ENCODE assay signal across 15 cellular contexts in the genomic region with DNA sequence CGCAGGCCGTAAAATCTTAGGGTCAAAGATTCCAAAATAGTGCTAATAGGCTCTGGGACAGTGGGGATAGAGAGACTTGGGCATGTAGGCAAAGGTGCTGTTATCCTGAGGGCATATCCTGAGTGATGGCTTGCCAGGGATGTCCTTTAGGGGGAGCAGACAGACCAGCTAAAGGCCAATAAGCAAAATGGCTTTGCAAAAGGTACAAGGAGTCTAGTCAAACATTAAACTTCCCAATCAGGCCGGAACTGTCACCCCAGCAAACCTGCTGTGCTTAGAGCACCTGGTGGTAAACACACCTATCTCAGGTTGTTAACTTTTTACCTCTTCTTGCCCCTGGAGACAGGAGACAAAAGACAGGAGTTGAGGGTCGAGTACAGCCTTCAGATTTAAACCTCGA. TPM values are rescaled to one million over a fixed set of nuclear protein-coding genes. Genes with fewer than 3 reads are reported as not detected.
A peak's percentile ranks its signal among the peaks of the same experiment; 100 is the strongest.
DNase-seq lines count a peak whose midpoint lies in the region; ATAC-seq and TF ChIP-seq lines count a peak whose summit lies in the region.
"Had no signal": no experiment of that assay in that cellular context is flagged by ENCODE, and none has a peak within 500 bp of the region (broad histone marks: within the 10 kb centered on the region; RNA-seq: fewer than 3 reads in every experiment).

No MANE protein-coding gene starts in this region.

- H4K20me1 ChIP-seq in SK-N-SH (ENCODE audit: insufficient read depth) = no peaks in the 10 kb centered on the region
- H4K20me1 ChIP-seq in hepatocyte (ENCODE audit: insufficient read depth, poor library complexity, severe bottlenecking) = no peaks in the 10 kb centered on the region
- H4K20me1 ChIP-seq in Karpas-422 (ENCODE audit: insufficient read depth, low read depth, low read length) = no peaks in the 10 kb centered on the region

- H3K4me1 ChIP-seq in SK-N-SH (ENCODE audit: control insufficient read depth in 1 of 2, insufficient read depth in 2 of 2, low read depth in 1 of 2, low read length in 1 of 2) (peaks cover 0 to 9% of the 10 kb centered on the region in 2 experiments; a peak in 1 of 4 replicates), hepatocyte (ENCODE audit: insufficient read depth) (peaks cover 6% of the 10 kb centered on the region), Karpas-422 (ENCODE audit: low read length) (no peaks in the 10 kb centered on the region)
- H3K4me1 ChIP-seq: gastrocnemius medialis had no signal

- no peak overlapping the region for H3K27ac Mint-ChIP-seq in T-cell
- H3K27ac Mint-ChIP-seq: activated CD4-positive, alpha-beta T cell treated with anti-CD3 and anti-CD28 coated beads for 36 hours had no signal

- 63% methylated on average over 5 of the region's 5 CpGs for WGBS in SK-N-SH (ENCODE audit: low lambda C conversion rate)
- WGBS in hepatocyte (ENCODE audit: low lambda C conversion rate, missing lambda C conversion rate) = 54% methylated on average over 5 of the region's 5 CpGs

- H3K27ac ChIP-seq in SK-N-SH (ENCODE audit: low read depth in 2 of 2, low read length in 1 of 2) = no peak overlapping the region
- peak overlapping the region; percentile 51 for H3K27ac ChIP-seq in hepatocyte
- H3K27ac ChIP-seq in Karpas-422 (ENCODE audit: low read length) = no peak overlapping the region
- H3K27ac ChIP-seq: gastrocnemius medialis had no signal

- no peak overlapping the region for H3K9ac ChIP-seq in SK-N-SH
- no peak overlapping the region for H3K9ac ChIP-seq in Karpas-422 (ENCODE audit: low read length)

- CTCF ChIA-PET in SK-N-SH (lab: Yijun Ruan, JAX) (interaction anchor here (1.3 to 2.2 kb wide), 3 partner anchors 29 to 113 kb away, joined by 3 to 6 read pairs (median 4); no protein-coding TSS in a partner anchor), T-cell (lab: Charles Lee) (no interaction called here)

- peak; percentile 36 for TF ChIP-seq CTCF in HFF-Myc (IDR thresholded peaks at IDR 0.05; ENCODE audit: low read depth, low read length, missing control alignments)
- TF ChIP-seq CTCF in SK-N-SH (IDR thresholded peaks at IDR 0.05) = peak; percentile 28; the same call in 1 of the 2 replicates
- peak; percentile 52 for TF ChIP-seq CTCF in hepatocyte (IDR thresholded peaks at IDR 0.05; ENCODE audit: poor library complexity)

- H3K36me3 Mint-ChIP-seq in T-cell = no peaks in the 10 kb centered on the region

- H3K36me3 ChIP-seq in SK-N-SH (replicated peaks in 1 of 2; ENCODE audit: control insufficient read depth in 1 of 2, insufficient read depth in 2 of 2, low read length in 1 of 2) = no peaks in the 10 kb centered on the region
- H3K36me3 ChIP-seq in hepatocyte (replicated peaks; ENCODE audit: insufficient read depth, low read depth) = no peaks in the 10 kb centered on the region
- no peaks in the 10 kb centered on the region for H3K36me3 ChIP-seq in Karpas-422 (ENCODE audit: insufficient read depth, low read length)
- H3K36me3 ChIP-seq: gastrocnemius medialis had no signal

- DNase-seq in HFF-Myc (ENCODE audit: extremely low read depth, low read depth) = no peak
- DNase-seq in SK-N-SH = no peak
- DNase-seq in hepatocyte (ENCODE audit: low spot score) = peak; percentile 74
- peak; percentile 53 for DNase-seq in pons (ENCODE audit: low spot score)
- DNase-seq in T-cell = no peak
- no peak for DNase-seq in COLO829 (ENCODE audit: low spot score)
- no peak for DNase-seq in A172 (ENCODE audit: low spot score)
- DNase-seq in Karpas-422 = no peak
- DNase-seq: activated CD4-positive, alpha-beta T cell treated with anti-CD3 and anti-CD28 coated beads for 36 hours; activated gamma-delta T cell; DMS79; gastrocnemius medialis; NCI-H2081; Right ventricle myocardium superior had no signal

- no peak for TF ChIP-seq EP300 in SK-N-SH (IDR thresholded peaks at IDR 0.05; ENCODE audit: borderline replicate concordance in 1 of 2, low read depth in 1 of 2, low read length in 1 of 2)

- H3K4me2 ChIP-seq in SK-N-SH = no peak overlapping the region
- H3K4me2 ChIP-seq in hepatocyte = peak overlapping the region; percentile 63
- no peak overlapping the region for H3K4me2 ChIP-seq in Karpas-422 (ENCODE audit: low read depth, low read length, poor library complexity, severe bottlenecking)

- H3F3A ChIP-seq in SK-N-SH (replicated peaks; ENCODE audit: insufficient read depth) = no peaks in the 10 kb centered on the region

- H3K9me3 Mint-ChIP-seq in T-cell = no peaks in the 10 kb centered on the region

- no peaks in the 10 kb centered on the region for H3K4me1 Mint-ChIP-seq in T-cell
- H3K4me1 Mint-ChIP-seq: activated CD4-positive, alpha-beta T cell treated with anti-CD3 and anti-CD28 coated beads for 36 hours had no signal

- H3K9me3 ChIP-seq in SK-N-SH = no peaks in the 10 kb centered on the region
- H3K9me3 ChIP-seq in hepatocyte (ENCODE audit: low read depth) = no peaks in the 10 kb centered on the region
- H3K9me3 ChIP-seq in Karpas-422 (ENCODE audit: low read length) = no peaks in the 10 kb centered on the region
- H3K9me3 ChIP-seq: gastrocnemius medialis had no signal

- H3K4me3 Mint-ChIP-seq in T-cell = no peak overlapping the region
- H3K4me3 Mint-ChIP-seq: activated CD4-positive, alpha-beta T cell treated with anti-CD3 and anti-CD28 coated beads for 36 hours had no signal

- ATAC-seq in T-cell (replicated peaks in 1 of 4) = no peak
- ATAC-seq: activated CD4-positive, alpha-beta T cell treated with anti-CD3 and anti-CD28 coated beads for 36 hours had no signal

- H2AFZ ChIP-seq in SK-N-SH (ENCODE audit: low read depth) (no peak overlapping the region), hepatocyte (peak overlapping the region; percentile 28), Karpas-422 (ENCODE audit: low read length) (no peak overlapping the region)

- peaks cover 10 to 23% of the 10 kb centered on the region in 2 donors for H3K27me3 Mint-ChIP-seq in T-cell

- H3K4me3 ChIP-seq in HFF-Myc (replicated peaks; ENCODE audit: low read depth, low read length) (no peak overlapping the region), SK-N-SH (ENCODE audit: low read depth in 2 of 2, low read length in 1 of 2) (no peak overlapping the region), hepatocyte (no peak overlapping the region), Karpas-422 (ENCODE audit: low read length) (no peak overlapping the region)
- H3K4me3 ChIP-seq: gastrocnemius medialis had no signal

- H3K27me3 ChIP-seq in SK-N-SH (ENCODE audit: insufficient read depth) (no peaks in the 10 kb centered on the region), hepatocyte (no peaks in the 10 kb centered on the region), Karpas-422 (ENCODE audit: low read length) (no peaks in the 10 kb centered on the region)
- H3K27me3 ChIP-seq: gastrocnemius medialis had no signal

- peak; percentile 43 for TF ChIP-seq RAD21 in SK-N-SH (IDR thresholded peaks at IDR 0.05; ENCODE audit: low read length)

- H3K9me2 ChIP-seq in SK-N-SH (no peaks in the 10 kb centered on the region), hepatocyte (replicated peaks; ENCODE audit: insufficient read depth) (no peaks in the 10 kb centered on the region), Karpas-422 (replicated peaks; ENCODE audit: insufficient read depth, low read length) (no peaks in the 10 kb centered on the region)

- POLR2A ChIA-PET in SK-N-SH (lab: Yijun Ruan, JAX) = no interaction called here
- POLR2A ChIA-PET in T-cell (lab: Charles Lee) = no interaction called here

- no peaks in the 10 kb centered on the region for H3K79me2 ChIP-seq in SK-N-SH (ENCODE audit: insufficient read depth)
- H3K79me2 ChIP-seq in hepatocyte = no peaks in the 10 kb centered on the region
- no peaks in the 10 kb centered on the region for H3K79me2 ChIP-seq in Karpas-422 (ENCODE audit: low read length)

TF ChIP-seq in SK-N-SH, 30 proteins besides CTCF, POLR2A, EP300 and RAD21:
- TF ChIP-seq GABPA (IDR thresholded peaks at IDR 0.05; ENCODE audit: low read depth) (no peak), PBX3 (IDR thresholded peaks at IDR 0.05) (no peak), NRF1 (IDR thresholded peaks at IDR 0.05; ENCODE audit: low read depth, low read length) (no peak), ELF1 (IDR thresholded peaks at IDR 0.05) (no peak), NFIC (IDR thresholded peaks at IDR 0.05; ENCODE audit: borderline replicate concordance) (no peak)
- TF ChIP-seq, protein P1, sequence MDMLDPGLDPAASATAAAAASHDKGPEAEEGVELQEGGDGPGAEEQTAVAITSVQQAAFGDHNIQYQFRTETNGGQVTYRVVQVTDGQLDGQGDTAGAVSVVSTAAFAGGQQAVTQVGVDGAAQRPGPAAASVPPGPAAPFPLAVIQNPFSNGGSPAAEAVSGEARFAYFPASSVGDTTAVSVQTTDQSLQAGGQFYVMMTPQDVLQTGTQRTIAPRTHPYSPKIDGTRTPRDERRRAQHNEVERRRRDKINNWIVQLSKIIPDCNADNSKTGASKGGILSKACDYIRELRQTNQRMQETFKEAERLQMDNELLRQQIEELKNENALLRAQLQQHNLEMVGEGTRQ (IDR thresholded peaks at IDR 0.05; ENCODE audit: borderline replicate concordance, low read depth, low read length) = no peak

RNA-seq across cellular contexts. Expression of gene TRABD2B, which starts 49.1 kb away (rescaled TPM):
- polyA plus RNA-seq in SK-N-SH (2012; rRNA removed) (0.02 and 0.03 TPM in 2 replicates), hepatocyte (2.3 and 4.9 TPM in 2 replicates)
- polyA plus RNA-seq in SK-N-SH (2012; cell fraction: cytosol; rRNA removed) = 0.01 and 0.04 TPM in 2 replicates
- polyA plus RNA-seq in SK-N-SH (2012; cell fraction: nucleus; rRNA removed) = 0.12 and 0.20 TPM in 2 replicates
- total RNA-seq in hepatocyte (0.60 and 1.00 TPM in 2 replicates), T-cell (not detected)
- total RNA-seq in A172 (2014; rRNA removed; shearing (Covaris generic)) = 0.26 and 2.0 TPM in 2 replicates
- not detected in 2 replicates for total RNA-seq in Karpas-422 (2014; rRNA removed; shearing (Covaris generic); ENCODE audit: low replicate concordance)
- total RNA-seq: activated CD4-positive, alpha-beta T cell treated with anti-CD3 and anti-CD28 coated beads for 36 hours; mononuclear cell had no signal

Comparison
In these comparisons a context has a peak if more than half of its experiments do, and no peak if none do; other contexts are left out.
1. DNase-seq: peak in hepatocyte (single experiment) and pons (single experiment); none in HFF-Myc (single experiment), SK-N-SH (single experiment), T-cell (0 of 34), COLO829 (single experiment), A172 (single experiment) and Karpas-422 (single experiment).
2. Peak in every context shown above with its lines, with median percentiles within 50 percentile points of each other: CTCF ChIP-seq.